25 cellular contexts compared by ENCODE assay signal in the genomic region with DNA sequence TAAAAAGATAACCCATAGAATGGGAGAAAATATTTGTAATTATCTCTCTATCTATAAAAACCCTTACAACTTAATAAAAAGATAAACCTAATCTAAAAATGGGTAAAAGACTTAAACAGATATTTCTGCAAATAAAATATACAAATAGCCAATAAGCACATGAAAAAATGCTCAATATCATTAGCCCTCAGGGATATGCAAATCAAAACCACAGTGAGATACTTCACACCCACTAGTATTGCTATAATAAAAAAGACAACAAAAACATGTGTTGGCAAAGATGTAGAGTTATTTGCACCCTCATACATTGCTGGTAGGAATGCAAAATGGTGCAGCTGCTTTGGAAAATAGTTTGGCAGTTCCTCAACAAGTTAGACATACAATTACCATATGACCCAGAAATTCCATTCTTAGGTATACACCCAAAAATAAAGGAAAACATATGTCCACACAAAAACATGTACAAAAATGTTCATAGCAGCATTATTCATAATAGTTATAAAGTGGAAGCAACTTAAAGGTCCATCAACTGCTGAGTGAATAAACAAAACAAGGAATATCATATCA. TPM values are rescaled to one million over a fixed set of nuclear protein-coding genes. Genes with fewer than 3 reads are reported as not detected.
DNase-seq lines count a peak whose midpoint lies in the region; ATAC-seq and TF ChIP-seq lines count a peak whose summit lies in the region.
"Had no signal": no experiment of that assay in that cellular context is flagged by ENCODE, and none has a peak within 500 bp of the region (broad histone marks: within the 10 kb centered on the region; RNA-seq: fewer than 3 reads in every experiment).

No MANE protein-coding gene starts in this region.

- no peaks in the 10 kb centered on the region for H3K27me3 ChIP-seq in colonic mucosa
- H3K27me3 ChIP-seq: ascending aorta had no signal

- no peaks in the 10 kb centered on the region for H3K27me3 Mint-ChIP-seq in natural killer cell (ENCODE audit: low read depth in 2 of 2)
- no peaks in the 10 kb centered on the region for H3K27me3 Mint-ChIP-seq in natural killer cell treated with Interleukin-12 subunit alpha and Interleukin-12 subunit beta and Interleukin-15 and Interleukin-18, amount 100 ng/mL, for 72 hours

- no peaks in the 10 kb centered on the region for H3K4me1 ChIP-seq in colonic mucosa
- H3K4me1 ChIP-seq: ascending aorta, prostate gland had no signal

- intact Hi-C loops in natural killer cell (cut with micrococcal nuclease) = no loop called here
- intact Hi-C loops in colonic mucosa (cut with DNase I) = no loop called here

- peaks cover 13% of the 10 kb centered on the region for H3K36me3 Mint-ChIP-seq in natural killer cell
- peaks cover 17% of the 10 kb centered on the region for H3K36me3 Mint-ChIP-seq in natural killer cell treated with Interleukin-12 subunit alpha and Interleukin-12 subunit beta and Interleukin-15 and Interleukin-18, amount 100 ng/mL, for 72 hours

- H3K9ac ChIP-seq in colonic mucosa (ENCODE audit: low read depth in 2 of 2, low read length in 2 of 2) = no peak overlapping the region

- H3K4me1 Mint-ChIP-seq in natural killer cell = peaks cover 48 to 56% of the 10 kb centered on the region in 2 donors
- peaks cover 29 to 30% of the 10 kb centered on the region in 2 donors for H3K4me1 Mint-ChIP-seq in natural killer cell treated with Interleukin-12 subunit alpha and Interleukin-12 subunit beta and Interleukin-15 and Interleukin-18, amount 100 ng/mL, for 72 hours (ENCODE audit: low read depth in 2 of 2)

- H3K27ac ChIP-seq in colonic mucosa = no peak overlapping the region
- H3K27ac ChIP-seq: ascending aorta, C4-2B, prostate gland had no signal

- DNase-seq in natural killer cell (no peak), LHCN-M2 (ENCODE audit: low read depth) (peak; percentile 43), fibroblast of mammary gland (ENCODE audit: low read depth) (peak; percentile 63), superior temporal gyrus (ENCODE audit: extremely low spot score) (no peak), MV-4-11 (lab: John Stamatoyannopoulos, UW) (no peak), colonic mucosa (no peak)
- DNase-seq in natural killer cell treated with Interleukin-12 subunit alpha and Interleukin-12 subunit beta and Interleukin-15 and Interleukin-18, amount 100 ng/mL, for 72 hours (ENCODE audit: low spot score) = no peak
- DNase-seq in stimulated activated CD4-positive, alpha-beta T cell treated with anti-CD3 and anti-CD28 coated beads, Interleukin-15, amount 100 ng/mL, for 24 hours = no peak
- DNase-seq: ACHN; activated CD4-positive, alpha-beta T cell treated with anti-CD3 and anti-CD28 coated beads, Interleukin-2, amount 50 U/mL, for 4 hours; activated naive CD4-positive, alpha-beta T cell; activated T-cell treated with anti-CD3 and anti-CD28 coated beads for 4 hours; left cardiac atrium; mesenchymal stem cell; NCI-H146; NCI-H2171; NCI-H526 treated with DMSO at 0.1 percent for 48 hours; SHP77 treated with DMSO at 0.1 percent for 48 hours; stimulated activated CD4-positive, alpha-beta T cell treated with anti-CD3 and anti-CD28 coated beads, Interleukin-4, amount 100 ng/mL, for 24 hours had no signal

- H3K27ac Mint-ChIP-seq in natural killer cell = peak overlapping the region; percentile 15 to 45
- H3K27ac Mint-ChIP-seq in natural killer cell treated with Interleukin-12 subunit alpha and Interleukin-12 subunit beta and Interleukin-15 and Interleukin-18, amount 100 ng/mL, for 72 hours = no peak overlapping the region
- H3K27ac Mint-ChIP-seq: nephron; T-helper 1 cell treated with Interleukin-12 subunit alpha and Interleukin-12 subunit beta and Interleukin-4 antibody, amounts not matched to agents 30 μg/mL and 1 μg/mL, for 36 hours had no signal

- H3K4me3 ChIP-seq in fibroblast of mammary gland (ENCODE audit: control insufficient read depth, low read depth, low read length) = no peak overlapping the region
- H3K4me3 ChIP-seq in colonic mucosa = no peak overlapping the region
- H3K4me3 ChIP-seq: ascending aorta, prostate gland, smooth muscle cell had no signal

- H3K4me3 Mint-ChIP-seq in natural killer cell = no peak overlapping the region
- no peak overlapping the region for H3K4me3 Mint-ChIP-seq in natural killer cell treated with Interleukin-12 subunit alpha and Interleukin-12 subunit beta and Interleukin-15 and Interleukin-18, amount 100 ng/mL, for 72 hours
- H3K4me3 Mint-ChIP-seq: nephron; T-helper 1 cell treated with Interleukin-12 subunit alpha and Interleukin-12 subunit beta and Interleukin-4 antibody, amounts not matched to agents 30 μg/mL and 1 μg/mL, for 36 hours had no signal

- peaks cover 0 to 5% of the 10 kb centered on the region in 2 donors for H3K9me3 Mint-ChIP-seq in natural killer cell
- peaks cover 5% of the 10 kb centered on the region for H3K9me3 Mint-ChIP-seq in natural killer cell treated with Interleukin-12 subunit alpha and Interleukin-12 subunit beta and Interleukin-15 and Interleukin-18, amount 100 ng/mL, for 72 hours

- H3K36me3 ChIP-seq in colonic mucosa = no peaks in the 10 kb centered on the region
- H3K36me3 ChIP-seq: prostate gland had no signal

- no peaks in the 10 kb centered on the region for H3K9me3 ChIP-seq in colonic mucosa
- H3K9me3 ChIP-seq: prostate gland had no signal

- TF ChIP-seq CTCF in natural killer cell (IDR thresholded peaks at IDR 0.05) = no peak
- no peak for TF ChIP-seq CTCF in fibroblast of mammary gland (conservative IDR thresholded peaks at IDR 0.05; ENCODE audit: control insufficient read depth, insufficient read depth, low read depth, low read length)
- TF ChIP-seq CTCF in colonic mucosa (IDR thresholded peaks at IDR 0.05) = no peak

- peak in 2 of 3 donors; percentile 40 to 57 for ATAC-seq in natural killer cell
- no peak for ATAC-seq in natural killer cell treated with Interleukin-12 subunit alpha and Interleukin-12 subunit beta and Interleukin-15 and Interleukin-18, amount 100 ng/mL, for 72 hours
- ATAC-seq: left cardiac atrium had no signal

RNA-seq across cellular contexts. Expression of a gene that starts 30.2 kb away (rescaled TPM):
- total RNA-seq in natural killer cell (10 to 100 TPM; 31.9 to 43.6 (median 38.9) TPM), LHCN-M2 (2014; rRNA removed) (61.2 and 73.2 TPM in 2 replicates), colonic mucosa (10 to 100 TPM; 28.5 to 30.1 TPM)
- total RNA-seq in natural killer cell treated with Interleukin-12 subunit alpha and Interleukin-12 subunit beta and Interleukin-15 and Interleukin-18, amount 100 ng/mL, for 72 hours = 10 to 100 TPM; 40.9 to 61.1 TPM
- 10.7 TPM for polyA plus RNA-seq in LHCN-M2 (2012)

Comparison
In these comparisons a context has a peak if more than half of its experiments do, and no peak if none do; other contexts are left out.
1. ATAC-seq: peak in natural killer cell (2 of 3); none in natural killer cell treated with Interleukin-12 subunit alpha and Interleukin-12 subunit beta and Interleukin-15 and Interleukin-18, amount 100 ng/mL, for 72 hours (0 of 2).
2. H3K27ac Mint-ChIP-seq: peak in natural killer cell (2 of 2); none in natural killer cell treated with Interleukin-12 subunit alpha and Interleukin-12 subunit beta and Interleukin-15 and Interleukin-18, amount 100 ng/mL, for 72 hours (0 of 2).
3. DNase-seq: peak in LHCN-M2 (single experiment) and fibroblast of mammary gland (single experiment); none in natural killer cell (single experiment), natural killer cell treated with Interleukin-12 subunit alpha and Interleukin-12 subunit beta and Interleukin-15 and Interleukin-18, amount 100 ng/mL, for 72 hours (single experiment), stimulated activated CD4-positive, alpha-beta T cell treated with anti-CD3 and anti-CD28 coated beads, Interleukin-15, amount 100 ng/mL, for 24 hours (single experiment), superior temporal gyrus (single experiment), MV-4-11 (single experiment) and colonic mucosa (single experiment).